28 cellular contexts compared by ENCODE assay signal in genomic region chr1:107073493-107073892, GRCh38.
"Had no signal": no experiment of that assay in that cellular context is flagged by ENCODE, and none has a peak within 500 bp of the region (broad histone marks: within the 10 kb centered on the region; RNA-seq: fewer than 3 reads in every experiment).

No MANE protein-coding gene starts in this region.

- H3K4me1 ChIP-seq: colonic mucosa, esophagus muscularis mucosa, esophagus squamous epithelium, foreskin keratinocyte, gastrocnemius medialis, gastroesophageal sphincter, heart left ventricle, heart right ventricle had no signal

- H3K27me3 ChIP-seq: colonic mucosa, dorsolateral prefrontal cortex, esophagus muscularis mucosa, esophagus squamous epithelium, foreskin keratinocyte, gastrocnemius medialis, gastroesophageal sphincter, heart left ventricle, heart right ventricle had no signal

- ATAC-seq: effector memory CD8-positive, alpha-beta T cell; esophagus mucosa; foreskin keratinocyte; gastrocnemius medialis; gastroesophageal sphincter; heart left ventricle; heart right ventricle had no signal

- H3K27ac ChIP-seq: colonic mucosa, coronary artery, dorsolateral prefrontal cortex, epithelial cell of prostate, esophagus muscularis mucosa, esophagus squamous epithelium, foreskin keratinocyte, gastrocnemius medialis, gastroesophageal sphincter, heart left ventricle, heart right ventricle had no signal

- H3K9me3 ChIP-seq: colonic mucosa, esophagus muscularis mucosa, esophagus squamous epithelium, gastrocnemius medialis, gastroesophageal sphincter, heart left ventricle, heart right ventricle had no signal

- FAIRE-seq: colon, endometrium, endothelial cell of umbilical vein, frontal cortex had no signal

- DNase-seq: colonic mucosa; cortex of kidney; dermis blood vessel endothelial cell; dorsolateral prefrontal cortex; effector CD4-positive, alpha-beta T cell; effector CD8-positive, alpha-beta T cell; effector memory CD4-positive, alpha-beta T cell; effector memory CD8-positive, alpha-beta T cell; endodermal cell; erythroblast; esophagus squamous epithelium; foreskin fibroblast; foreskin keratinocyte; foreskin melanocyte; gastrocnemius medialis; glutamatergic neuron; head of caudate nucleus; heart left ventricle; heart right ventricle had no signal

- H3K4me3 ChIP-seq: colonic mucosa, coronary artery, dorsolateral prefrontal cortex, esophagus muscularis mucosa, esophagus squamous epithelium, gastrocnemius medialis, gastroesophageal sphincter, heart left ventricle, heart right ventricle had no signal

- H3K36me3 ChIP-seq: colonic mucosa, esophagus muscularis mucosa, esophagus squamous epithelium, gastrocnemius medialis, gastroesophageal sphincter, heart left ventricle, heart right ventricle had no signal
